19 cellular contexts compared by ENCODE assay signal in the genomic region with DNA sequence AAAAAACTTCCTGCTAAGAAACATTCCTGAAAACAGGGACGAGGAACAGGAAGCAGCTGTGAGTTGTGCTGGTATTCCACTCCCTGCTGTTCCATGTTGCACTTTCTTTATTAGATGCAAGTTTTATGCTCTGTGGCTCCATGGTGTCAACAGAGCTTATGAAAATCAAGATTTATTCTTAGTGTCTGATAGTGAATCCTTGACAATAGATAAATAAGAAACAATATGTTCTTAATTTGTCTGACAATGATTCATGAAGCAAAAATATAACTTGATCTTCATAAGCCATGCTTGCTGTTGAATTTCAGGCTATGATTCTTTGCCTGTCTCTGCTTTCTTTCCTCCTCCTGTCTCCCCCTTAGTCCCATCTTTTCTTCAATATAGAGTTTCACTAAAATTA.
DNase-seq lines count a peak whose midpoint lies in the region; ATAC-seq, FAIRE-seq and TF ChIP-seq lines count a peak whose summit lies in the region.
"Had no signal": no experiment of that assay in that cellular context is flagged by ENCODE, and none has a peak within 500 bp of the region (broad histone marks: within the 10 kb centered on the region; RNA-seq: fewer than 3 reads in every experiment).

No MANE protein-coding gene starts in this region.

- in situ Hi-C loops in HepG2 (cut with HindIII; ENCODE audit: extremely low pct_ligation_motif_present, low pct_unique_long_range_greater_than_20kb), result no loop called here

- H3K36me3 Mint-ChIP-seq in astrocyte (ENCODE audit: low read depth, unreplicated experiment), result peaks cover 11% of the 10 kb centered on the region

- no peaks in the 10 kb centered on the region for H4K20me1 ChIP-seq in HepG2 (ENCODE audit: insufficient read depth, low read length)
- no peaks in the 10 kb centered on the region for H4K20me1 ChIP-seq in astrocyte (ENCODE audit: insufficient read depth, low read length)

- H3K27ac Mint-ChIP-seq in astrocyte (ENCODE audit: unreplicated experiment), result no peak overlapping the region
- H3K27ac Mint-ChIP-seq: activated B cell treated with CpG ODN at 0.5 μM for 24 hours had no signal

- TF ChIP-seq EP300 in HepG2 (IDR thresholded peaks at IDR 0.05; ENCODE audit: low read depth in 2 of 2, low read length in 2 of 2) (no peak), HepG2 (CRISPR knock-in tag; IDR thresholded peaks at IDR 0.05; ENCODE audit: borderline replicate concordance) (no peak), suprapubic skin (IDR thresholded peaks at IDR 0.05) (no peak)

- H3K4me3 ChIP-seq in right lobe of liver (no peak overlapping the region), HepG2 (replicated peaks in 1 of 3; ENCODE audit: insufficient read depth in 1 of 3, low read depth in 2 of 3, low read length in 3 of 3) (no peak overlapping the region), astrocyte (ENCODE audit: insufficient read depth, low read depth, low read length) (no peak overlapping the region), fibroblast of villous mesenchyme (ENCODE audit: low read depth, low read length) (no peak overlapping the region), suprapubic skin (no peak overlapping the region)

- H3K9ac ChIP-seq in HepG2 (ENCODE audit: insufficient read depth, low read depth, low read length), result no peak overlapping the region
- H3K9ac ChIP-seq in astrocyte (ENCODE audit: low read length), result no peak overlapping the region

- CTCF ChIA-PET in HepG2 (lab: Yijun Ruan, JAX; ENCODE audit: low intra/inter-chr PET ratio, low total read pairs), result no interaction called here

- no peaks in the 10 kb centered on the region for H3K9me3 Mint-ChIP-seq in astrocyte (ENCODE audit: unreplicated experiment)
- H3K9me3 Mint-ChIP-seq: activated B cell treated with CpG ODN at 0.5 μM for 24 hours; activated CD4-positive, alpha-beta memory T cell treated with anti-CD3 and anti-CD28 coated beads for 36 hours had no signal

- H2AFZ ChIP-seq in HepG2 (ENCODE audit: low read length) (no peak overlapping the region), astrocyte (ENCODE audit: low read depth, low read length) (no peak overlapping the region)

- no peaks in the 10 kb centered on the region for H3K27me3 Mint-ChIP-seq in astrocyte (ENCODE audit: low read depth, unreplicated experiment)
- H3K27me3 Mint-ChIP-seq: activated B cell treated with CpG ODN at 0.5 μM for 24 hours; activated CD4-positive, alpha-beta memory T cell treated with anti-CD3 and anti-CD28 coated beads for 36 hours had no signal

- no TSS peak for BruUV-seq in HepG2 (replicated peaks; lab: Mats Ljungman, UMichigan)

- TF ChIP-seq CTCF in right lobe of liver (IDR thresholded peaks at IDR 0.05) (no peak), HepG2 (CRISPR knock-in tag; IDR thresholded peaks at IDR 0.05) (no peak), astrocyte (IDR thresholded peaks at IDR 0.05; ENCODE audit: insufficient read depth, low read depth, low read length) (no peak), fibroblast of villous mesenchyme (IDR thresholded peaks at IDR 0.05; ENCODE audit: insufficient read depth, low read depth, low read length) (no peak), suprapubic skin (IDR thresholded peaks at IDR 0.05) (no peak)

- H3K9me3 ChIP-seq in right lobe of liver, result no peaks in the 10 kb centered on the region
- H3K9me3 ChIP-seq in HepG2 (ENCODE audit: low read length), result no peaks in the 10 kb centered on the region
- no peaks in the 10 kb centered on the region for H3K9me3 ChIP-seq in astrocyte (ENCODE audit: insufficient read depth, low read depth, low read length)
- no peaks in the 10 kb centered on the region for H3K9me3 ChIP-seq in suprapubic skin

- no peak overlapping the region for H3K4me3 Mint-ChIP-seq in astrocyte (ENCODE audit: unreplicated experiment)
- H3K4me3 Mint-ChIP-seq: activated B cell treated with CpG ODN at 0.5 μM for 24 hours; activated CD4-positive, alpha-beta memory T cell treated with anti-CD3 and anti-CD28 coated beads for 36 hours; CD14-positive monocyte had no signal

- H3K36me3 ChIP-seq in right lobe of liver, result peaks cover 0 to 17% (median 2%) of the 10 kb centered on the region in 4 donors
- H3K36me3 ChIP-seq in HepG2 (replicated peaks in 1 of 2; ENCODE audit: control insufficient read depth in 1 of 2, insufficient read depth in 2 of 2, low read length in 2 of 2), result peaks cover 7 to 54% of the 10 kb centered on the region in 2 experiments; a peak in 4 of 5 replicates
- H3K36me3 ChIP-seq in astrocyte (ENCODE audit: insufficient read depth, low read length), result peaks cover 7% of the 10 kb centered on the region
- H3K36me3 ChIP-seq in suprapubic skin, result peaks cover 32% of the 10 kb centered on the region

- FAIRE-seq in HepG2 (lab: Jason Lieb, UNC), result no peak
- peak; percentile 32 for FAIRE-seq in astrocyte (lab: Jason Lieb, UNC)
- FAIRE-seq: HTR-8/SVneo had no signal

- H3K27ac ChIP-seq in right lobe of liver (no peak overlapping the region), HepG2 (ENCODE audit: extremely low read length, insufficient read depth, low read length) (no peak overlapping the region), astrocyte (ENCODE audit: low read depth, low read length) (no peak overlapping the region), suprapubic skin (no peak overlapping the region)

- intact Hi-C loops in right lobe of liver (cut with DNase I), result no loop called here
- intact Hi-C loops in HepG2 (cut with micrococcal nuclease; ENCODE audit: unreplicated experiment), result no loop called here

- H3K4me2 ChIP-seq in HepG2 (ENCODE audit: low read depth, low read length), result no peak overlapping the region
- no peak overlapping the region for H3K4me2 ChIP-seq in astrocyte (ENCODE audit: low read length)

- H3K27me3 ChIP-seq in right lobe of liver, result no peaks in the 10 kb centered on the region
- H3K27me3 ChIP-seq in HepG2 (ENCODE audit: control insufficient read depth in 1 of 2, insufficient read depth in 2 of 2, low read length in 2 of 2), result no peaks in the 10 kb centered on the region
- H3K27me3 ChIP-seq in astrocyte (ENCODE audit: insufficient read depth, low read length), result no peaks in the 10 kb centered on the region
- H3K27me3 ChIP-seq in suprapubic skin, result no peaks in the 10 kb centered on the region

- DNase-seq in right lobe of liver (no peak), HepG2 (ENCODE audit: low spot score) (no peak), astrocyte (ENCODE audit: low read depth) (no peak), fibroblast of villous mesenchyme (ENCODE audit: low read depth) (peak; percentile 22), suprapubic skin (ENCODE audit: low spot score in 2 of 2) (no peak)
- DNase-seq: activated B cell treated with CpG ODN at 0.5 μM for 24 hours; activated CD4-positive, alpha-beta memory T cell treated with anti-CD3 and anti-CD28 coated beads for 36 hours; activated gamma-delta T cell; amniotic stem cell; Karpas-422; left cardiac atrium; NCI-H187 treated with DMSO at 0.1 percent for 48 hours; substantia nigra; T1000 had no signal

- TF ChIP-seq POLR2A in right lobe of liver (IDR thresholded peaks at IDR 0.05) (no peak), HepG2 (IDR thresholded peaks at IDR 0.05; ENCODE audit: insufficient read depth in 1 of 2, low read depth in 2 of 2, low read length in 2 of 2) (no peak), suprapubic skin (IDR thresholded peaks at IDR 0.05) (no peak)

- H3K4me1 ChIP-seq in right lobe of liver (no peaks in the 10 kb centered on the region), HepG2 (ENCODE audit: insufficient read depth, low read length) (no peaks in the 10 kb centered on the region), astrocyte (ENCODE audit: insufficient read depth, low read length) (peaks cover 11% of the 10 kb centered on the region), suprapubic skin (peaks cover 14% of the 10 kb centered on the region)

- TF ChIP-seq RAD21 in HepG2 (CRISPR knock-in tag; IDR thresholded peaks at IDR 0.05), result no peak

- POLR2A ChIA-PET in HepG2 (lab: Yijun Ruan, JAX), result no interaction called here

- H3K4me1 Mint-ChIP-seq in astrocyte (ENCODE audit: low read depth, unreplicated experiment), result peaks cover 23% of the 10 kb centered on the region
- H3K4me1 Mint-ChIP-seq: activated B cell treated with CpG ODN at 0.5 μM for 24 hours, CD14-positive monocyte had no signal

- H3K79me2 ChIP-seq in HepG2 (ENCODE audit: insufficient read depth, low read length), result no peaks in the 10 kb centered on the region
- H3K79me2 ChIP-seq in astrocyte (ENCODE audit: insufficient read depth, low read length), result peaks cover 3% of the 10 kb centered on the region

- 44% methylated on average over 1 of the region's 1 CpG for WGBS in right lobe of liver (ENCODE audit: insufficient coverage, low coverage, low lambda C conversion rate, missing lambda C conversion rate)
- 94% methylated on average over 1 of the region's 1 CpG for WGBS in HepG2 (ENCODE audit: low lambda C conversion rate)
- WGBS in suprapubic skin, result 38% methylated on average over 1 of the region's 1 CpG

- peak in 3 of 4 donors; percentile 29 to 53 (median 32) for ATAC-seq in right lobe of liver
- no peak for ATAC-seq in HepG2
- ATAC-seq in GM19351 (IDR thresholded peaks at IDR 0.05; ENCODE audit: unreplicated experiment), result no peak
- ATAC-seq in GM19324 (IDR thresholded peaks at IDR 0.05; ENCODE audit: low FRiP score, unreplicated experiment), result no peak
- ATAC-seq in HG03025 (IDR thresholded peaks at IDR 0.05; ENCODE audit: low FRiP score, unreplicated experiment), result no peak
- ATAC-seq: left cardiac atrium had no signal

TF ChIP-seq in HepG2, 621 proteins besides CTCF, POLR2A, EP300 and RAD21:
- TF ChIP-seq ZFX (CRISPR knock-in tag; IDR thresholded peaks at IDR 0.05; ENCODE audit: low read depth) (no peak), NFRKB (IDR thresholded peaks at IDR 0.05) (no peak), POGK (CRISPR knock-in tag; conservative IDR thresholded peaks at IDR 0.05) (no peak)

Comparison
In these comparisons a context has a peak if more than half of its experiments do, and no peak if none do; other contexts are left out.
1. ATAC-seq: peak in right lobe of liver (3 of 4); none in HepG2 (single experiment), GM19351 (single experiment), GM19324 (single experiment) and HG03025 (single experiment).